8 cellular contexts compared by ENCODE assay signal in genomic region chr9:72592501-72593403, GRCh38.
DNase-seq lines count a peak whose midpoint lies in the region; ATAC-seq, FAIRE-seq and TF ChIP-seq lines count a peak whose summit lies in the region.

No MANE protein-coding gene starts in this region.

- ATAC-seq in stimulated activated memory B cell treated with anti-CD40 and anti-IgM and Interleukin-4, amounts not matched to agents 10 μg/mL and 1 μg/mL and 100 μg/mL, for 72 hours = peak; percentile 74

- FAIRE-seq in HTR-8/SVneo (lab: Jason Lieb, UNC) = peak; percentile 84

- H3K4me1 Mint-ChIP-seq in stimulated activated memory B cell treated with anti-CD40 and anti-IgM and Interleukin-4, amounts not matched to agents 10 μg/mL and 1 μg/mL and 100 μg/mL, for 72 hours = peaks cover 11% of the 10 kb centered on the region

- TF ChIP-seq CTCF in GM20000 (IDR thresholded peaks at IDR 0.05; ENCODE audit: extremely low read depth, missing control alignments) = peak; percentile 51

- peak overlapping the region; percentile 10 for H3K27ac Mint-ChIP-seq in stimulated activated memory B cell treated with anti-CD40 and anti-IgM and Interleukin-4, amounts not matched to agents 10 μg/mL and 1 μg/mL and 100 μg/mL, for 72 hours

- H3K4me3 Mint-ChIP-seq in stimulated activated memory B cell treated with anti-CD40 and anti-IgM and Interleukin-4, amounts not matched to agents 10 μg/mL and 1 μg/mL and 100 μg/mL, for 72 hours = no peak overlapping the region

- DNase-seq in NCI-H2107 treated with DMSO at 0.1 percent for 48 hours (lab: John Stamatoyannopoulos, UW; ENCODE audit: unreplicated experiment) = peak; percentile 67
- DNase-seq in NCI-H2107 (lab: John Stamatoyannopoulos, UW) = no peak
- peak; percentile 52 for DNase-seq in GM20000 (ENCODE audit: low spot score)
- DNase-seq in HTR-8/SVneo (ENCODE audit: insufficient read length, low spot score) = peak; percentile 49
- DNase-seq in NOMO-1 treated with dmso at 0.1 percent for 144 hours (lab: John Stamatoyannopoulos, UW; ENCODE audit: unreplicated experiment) = peak; percentile 19
- peak; percentile 32 for DNase-seq in brain pericyte (ENCODE audit: low read depth, low spot score)
- peak; percentile 65 for DNase-seq in iPS-NIHi11 (ENCODE audit: low spot score)

- no peaks in the 10 kb centered on the region for H3K36me3 Mint-ChIP-seq in stimulated activated memory B cell treated with anti-CD40 and anti-IgM and Interleukin-4, amounts not matched to agents 10 μg/mL and 1 μg/mL and 100 μg/mL, for 72 hours

- H3K9me3 Mint-ChIP-seq in stimulated activated memory B cell treated with anti-CD40 and anti-IgM and Interleukin-4, amounts not matched to agents 10 μg/mL and 1 μg/mL and 100 μg/mL, for 72 hours = no peaks in the 10 kb centered on the region

- no peaks in the 10 kb centered on the region for H3K27me3 Mint-ChIP-seq in stimulated activated memory B cell treated with anti-CD40 and anti-IgM and Interleukin-4, amounts not matched to agents 10 μg/mL and 1 μg/mL and 100 μg/mL, for 72 hours
